Comparison of ENCODE assay signal across 21 cellular contexts in genomic region chr11:86313793-86314192, GRCh38. TPM values are rescaled to one million over a fixed set of nuclear protein-coding genes. Genes with fewer than 3 reads are reported as not detected.
DNase-seq lines count a peak whose midpoint lies in the region; ATAC-seq, FAIRE-seq and TF ChIP-seq lines count a peak whose summit lies in the region.
"Had no signal": no experiment of that assay in that cellular context is flagged by ENCODE, and none has a peak within 500 bp of the region (broad histone marks: within the 10 kb centered on the region; RNA-seq: fewer than 3 reads in every experiment).

No MANE protein-coding gene starts in this region.

- H3K27ac Mint-ChIP-seq in activated T-cell treated with anti-CD3 and anti-CD28 coated beads, Interleukin-2, amount 50 U/mL, for 24 hours = peak overlapping the region; percentile 13
- H3K27ac Mint-ChIP-seq in central memory CD8-positive, alpha-beta T cell (ENCODE audit: low read depth) = peak overlapping the region; percentile 62
- peak overlapping the region; percentile 0 for H3K27ac Mint-ChIP-seq in progenitor cell of endocrine pancreas
- H3K27ac Mint-ChIP-seq: CD8-positive, alpha-beta T cell had no signal

- no peak overlapping the region for H3K4me3 ChIP-seq in testis
- H3K4me3 ChIP-seq: Peyer's patch had no signal

- peak; percentile 9 for FAIRE-seq in GM12892 (lab: Jason Lieb, UNC)
- FAIRE-seq in HTR-8/SVneo (lab: Jason Lieb, UNC) = no peak
- FAIRE-seq: GM18507, GM19239, H1 had no signal

- DNase-seq in activated T-cell treated with anti-CD3 and anti-CD28 coated beads, Interleukin-2, amount 50 U/mL, for 24 hours = no peak
- no peak for DNase-seq in activated T-cell treated with anti-CD3 and anti-CD28 coated beads for 4 hours
- no peak for DNase-seq in GM12892 (ENCODE audit: insufficient read length)
- no peak for DNase-seq in central memory CD8-positive, alpha-beta T cell (ENCODE audit: low spot score in 2 of 2)
- no peak for DNase-seq in progenitor cell of endocrine pancreas (ENCODE audit: low spot score, unreplicated experiment)
- no peak for DNase-seq in testis
- no peak for DNase-seq in HTR-8/SVneo (ENCODE audit: insufficient read length, low spot score)
- DNase-seq: 8988T; AML-193; C1 segment of cervical spinal cord; CD8-positive, alpha-beta T cell; DND-41; Kasumi-1; NCI-H1694; NCI-H2081; NCI-H2171; NCI-H524 treated with DMSO at 0.1 percent for 48 hours; Peyer's patch had no signal

- no peaks in the 10 kb centered on the region for H3K9me3 ChIP-seq in testis
- H3K9me3 ChIP-seq: Peyer's patch had no signal

- H3K9me3 Mint-ChIP-seq in activated T-cell treated with anti-CD3 and anti-CD28 coated beads, Interleukin-2, amount 50 U/mL, for 24 hours = no peaks in the 10 kb centered on the region
- no peaks in the 10 kb centered on the region for H3K9me3 Mint-ChIP-seq in central memory CD8-positive, alpha-beta T cell
- no peaks in the 10 kb centered on the region for H3K9me3 Mint-ChIP-seq in progenitor cell of endocrine pancreas (ENCODE audit: low read depth)
- H3K9me3 Mint-ChIP-seq: CD8-positive, alpha-beta T cell had no signal

- H3K4me1 ChIP-seq in testis = no peaks in the 10 kb centered on the region
- H3K4me1 ChIP-seq: Peyer's patch had no signal

- no peak overlapping the region for H3K27ac ChIP-seq in testis
- H3K27ac ChIP-seq: Peyer's patch had no signal

- no peak overlapping the region for H3K4me3 Mint-ChIP-seq in activated T-cell treated with anti-CD3 and anti-CD28 coated beads, Interleukin-2, amount 50 U/mL, for 24 hours
- no peak overlapping the region for H3K4me3 Mint-ChIP-seq in central memory CD8-positive, alpha-beta T cell
- H3K4me3 Mint-ChIP-seq in progenitor cell of endocrine pancreas (ENCODE audit: low read depth) = no peak overlapping the region
- H3K4me3 Mint-ChIP-seq: CD8-positive, alpha-beta T cell had no signal

- no peak for ATAC-seq in central memory CD8-positive, alpha-beta T cell (replicated peaks; ENCODE audit: extremely low read depth, poor library complexity, severe bottlenecking)
- ATAC-seq: CD8-positive, alpha-beta T cell had no signal

- TF ChIP-seq POLR2A in GM12892 (IDR thresholded peaks at IDR 0.05; ENCODE audit: low read depth, low read length) (no peak), testis (IDR thresholded peaks at IDR 0.05) (no peak)

- TF ChIP-seq CTCF in progenitor cell of endocrine pancreas (IDR thresholded peaks at IDR 0.05; ENCODE audit: unreplicated experiment) (no peak), testis (IDR thresholded peaks at IDR 0.05) (no peak)

- H3K4me1 Mint-ChIP-seq in activated T-cell treated with anti-CD3 and anti-CD28 coated beads, Interleukin-2, amount 50 U/mL, for 24 hours (ENCODE audit: low read depth) = peaks cover 38% of the 10 kb centered on the region
- H3K4me1 Mint-ChIP-seq in central memory CD8-positive, alpha-beta T cell = peaks cover 30% of the 10 kb centered on the region
- H3K4me1 Mint-ChIP-seq in progenitor cell of endocrine pancreas (ENCODE audit: low read depth) = no peaks in the 10 kb centered on the region

- 85 to 94% methylated on average over 2 of the region's 2 CpGs for WGBS in testis, 2 donors

- no peaks in the 10 kb centered on the region for H3K27me3 Mint-ChIP-seq in activated T-cell treated with anti-CD3 and anti-CD28 coated beads, Interleukin-2, amount 50 U/mL, for 24 hours
- H3K27me3 Mint-ChIP-seq in central memory CD8-positive, alpha-beta T cell = no peaks in the 10 kb centered on the region
- H3K27me3 Mint-ChIP-seq in progenitor cell of endocrine pancreas = no peaks in the 10 kb centered on the region

- H3K36me3 ChIP-seq in testis (ENCODE audit: low read depth, missing control alignments) = no peaks in the 10 kb centered on the region

- intact Hi-C loops in testis (cut with DNase I; ENCODE audit: low total_unique reads) = no loop called here

- H3K27me3 ChIP-seq in testis = no peaks in the 10 kb centered on the region
- H3K27me3 ChIP-seq: Peyer's patch had no signal

- H3K36me3 Mint-ChIP-seq in activated T-cell treated with anti-CD3 and anti-CD28 coated beads, Interleukin-2, amount 50 U/mL, for 24 hours (ENCODE audit: low read depth) = peaks cover 76% of the 10 kb centered on the region
- peaks cover 27% of the 10 kb centered on the region for H3K36me3 Mint-ChIP-seq in central memory CD8-positive, alpha-beta T cell (ENCODE audit: insufficient read depth)
- peaks cover 44% of the 10 kb centered on the region for H3K36me3 Mint-ChIP-seq in progenitor cell of endocrine pancreas (ENCODE audit: insufficient read depth)

RNA-seq across cellular contexts. Expression of gene HIKESHI, which starts 11.8 kb away (rescaled TPM):
- 58.6 TPM for polyA plus RNA-seq in GM12892 (2012; ENCODE audit: missing spikeins)
- 50.8 and 53.6 TPM in 2 replicates for total RNA-seq in progenitor cell of endocrine pancreas
- 10 to 100 TPM; 34.1 to 38.1 TPM for total RNA-seq in testis
- 48.7 TPM for polyA plus RNA-seq in testis (ENCODE audit: insufficient read depth, low read depth, low replicate concordance)

Comparison
In these comparisons a context has a peak if more than half of its experiments do, and no peak if none do; other contexts are left out.
1. H3K27ac Mint-ChIP-seq: peak in every context shown above with its lines; median percentile 62 in central memory CD8-positive, alpha-beta T cell; 13 in activated T-cell treated with anti-CD3 and anti-CD28 coated beads, Interleukin-2, amount 50 U/mL, for 24 hours; 0 in progenitor cell of endocrine pancreas.